27 cellular contexts compared by ENCODE assay signal in the genomic region with DNA sequence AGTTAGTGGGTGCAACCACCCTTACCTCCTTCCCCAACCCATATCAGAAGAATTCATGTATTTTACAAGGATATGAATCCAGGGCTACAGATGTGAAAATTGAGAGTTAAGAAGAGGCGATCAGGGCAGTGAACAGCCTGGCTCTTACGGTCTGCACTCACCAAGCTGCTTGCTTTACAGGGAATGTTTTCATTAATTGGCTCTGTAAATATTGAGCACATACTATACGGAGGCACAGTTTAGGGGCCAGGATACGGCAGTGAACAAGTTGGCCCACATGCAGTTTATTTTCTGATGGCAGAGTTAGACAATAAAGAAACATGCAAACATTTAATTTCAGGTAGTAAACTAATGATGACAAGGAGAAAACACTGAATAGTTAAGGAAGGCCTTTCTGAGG.
"Had no signal": no experiment of that assay in that cellular context is flagged by ENCODE, and none has a peak within 500 bp of the region (broad histone marks: within the 10 kb centered on the region; RNA-seq: fewer than 3 reads in every experiment).

No MANE protein-coding gene starts in this region.

- H3K4me1 ChIP-seq: parathyroid adenoma, uterus had no signal

- H3K9me3 ChIP-seq: esophagus squamous epithelium, left ventricle myocardium inferior, lower lobe of right lung, neutrophil, psoas muscle, spleen, suprapubic skin, transverse colon, upper lobe of right lung, uterus had no signal

- H3K36me3 Mint-ChIP-seq: natural killer cell had no signal

- H2AFZ ChIP-seq: parathyroid adenoma had no signal

- H3K27ac ChIP-seq: coronary artery, esophagus squamous epithelium, left ventricle myocardium inferior, lower lobe of right lung, neutrophil, parathyroid adenoma, psoas muscle, skin epidermis, spleen, suprapubic skin, transverse colon, upper lobe of right lung, uterus had no signal

- H3K36me3 ChIP-seq: transverse colon, upper lobe of right lung, uterus had no signal

- H3K27ac Mint-ChIP-seq: stimulated activated naive CD8-positive, alpha-beta T cell treated with anti-CD3 and anti-CD28 coated beads, Interleukin-15, amount 100 ng/mL, for 72 hours had no signal

- H3K9me3 Mint-ChIP-seq: immature natural killer cell; natural killer cell; neural crest cell; stimulated activated naive CD8-positive, alpha-beta T cell treated with anti-CD3 and anti-CD28 coated beads, Interleukin-15, amount 100 ng/mL, for 72 hours had no signal

- H3K4me3 ChIP-seq: coronary artery, esophagus squamous epithelium, left ventricle myocardium inferior, lower lobe of right lung, psoas muscle, skin epidermis, spleen, suprapubic skin, transverse colon, upper lobe of right lung, uterus had no signal

- H3K79me2 ChIP-seq: parathyroid adenoma had no signal

- DNase-seq: dermis blood vessel endothelial cell; effector memory CD4-positive, alpha-beta T cell; esophagus squamous epithelium; hypothalamus; immature natural killer cell; islet precursor cell; kidney glomerular epithelial cell; left colon; left ventricle myocardium inferior; lower lobe of right lung; natural killer cell; psoas muscle; right cardiac atrium; spleen; stimulated activated naive CD4-positive, alpha-beta T cell; stimulated activated naive CD8-positive, alpha-beta T cell treated with anti-CD3 and anti-CD28 coated beads, Interleukin-15, amount 100 ng/mL, for 72 hours; transverse colon; upper lobe of right lung; uterus had no signal

- ATAC-seq: left colon; lower lobe of right lung; natural killer cell; psoas muscle; right cardiac atrium; stimulated activated naive CD8-positive, alpha-beta T cell treated with anti-CD3 and anti-CD28 coated beads, Interleukin-15, amount 100 ng/mL, for 72 hours; upper lobe of right lung had no signal

- H3K27me3 Mint-ChIP-seq: stimulated activated naive CD8-positive, alpha-beta T cell treated with anti-CD3 and anti-CD28 coated beads, Interleukin-15, amount 100 ng/mL, for 72 hours had no signal

- H3K27me3 ChIP-seq: esophagus squamous epithelium, neutrophil, spleen, suprapubic skin, transverse colon, upper lobe of right lung, uterus had no signal

- FAIRE-seq: endothelial cell of umbilical vein, frontal cortex had no signal

- H3K9ac ChIP-seq: parathyroid adenoma had no signal

- H3K4me3 Mint-ChIP-seq: immature natural killer cell; natural killer cell; neural crest cell; stimulated activated naive CD8-positive, alpha-beta T cell treated with anti-CD3 and anti-CD28 coated beads, Interleukin-15, amount 100 ng/mL, for 72 hours had no signal
